ENCODE assay signal across 1 cellular context in genomic region chr16:89168381-89169189, GRCh38.
TF ChIP-seq lines count a peak whose summit lies in the region.

No MANE protein-coding gene starts in this region.

TF ChIP-seq in K562, 482 proteins besides CTCF, POLR2A, EP300 and RAD21:
- TF ChIP-seq HNRNPLL (IDR thresholded peaks at IDR 0.05; ENCODE audit: low read depth, low read length, poor library complexity, severe bottlenecking): no peak
- TF ChIP-seq, protein P1, sequence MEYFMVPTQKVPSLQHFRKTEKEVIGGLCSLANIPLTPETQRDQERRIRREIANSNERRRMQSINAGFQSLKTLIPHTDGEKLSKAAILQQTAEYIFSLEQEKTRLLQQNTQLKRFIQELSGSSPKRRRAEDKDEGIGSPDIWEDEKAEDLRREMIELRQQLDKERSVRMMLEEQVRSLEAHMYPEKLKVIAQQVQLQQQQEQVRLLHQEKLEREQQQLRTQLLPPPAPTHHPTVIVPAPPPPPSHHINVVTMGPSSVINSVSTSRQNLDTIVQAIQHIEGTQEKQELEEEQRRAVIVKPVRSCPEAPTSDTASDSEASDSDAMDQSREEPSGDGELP (CRISPR knock-in tag; IDR thresholded peaks at IDR 0.05; ENCODE audit: borderline replicate concordance): peak; percentile 52; the same call in 1 of the 2 replicates
- 0 out of 2 replicates have a peak, but pooled peaks have one; percentile 25 for TF ChIP-seq MED1 (CRISPR knock-in tag; IDR thresholded peaks at IDR 0.05; ENCODE audit: borderline replicate concordance)
- peak; percentile 62 for TF ChIP-seq ZBTB33 (CRISPR knock-in tag; IDR thresholded peaks at IDR 0.05)
- no peak for TF ChIP-seq AFF1 (IDR thresholded peaks at IDR 0.05; ENCODE audit: low read depth in 1 of 2, partially characterized antibody in 2 of 2)
- TF ChIP-seq NCOA1 (IDR thresholded peaks at IDR 0.05; ENCODE audit: low read depth): no peak
- TF ChIP-seq POLR3A (IDR thresholded peaks at IDR 0.05; ENCODE audit: borderline replicate concordance, extremely low read depth, insufficient read depth, insufficient read length): no peak
